10 cellular contexts compared by ENCODE assay signal in the genomic region with DNA sequence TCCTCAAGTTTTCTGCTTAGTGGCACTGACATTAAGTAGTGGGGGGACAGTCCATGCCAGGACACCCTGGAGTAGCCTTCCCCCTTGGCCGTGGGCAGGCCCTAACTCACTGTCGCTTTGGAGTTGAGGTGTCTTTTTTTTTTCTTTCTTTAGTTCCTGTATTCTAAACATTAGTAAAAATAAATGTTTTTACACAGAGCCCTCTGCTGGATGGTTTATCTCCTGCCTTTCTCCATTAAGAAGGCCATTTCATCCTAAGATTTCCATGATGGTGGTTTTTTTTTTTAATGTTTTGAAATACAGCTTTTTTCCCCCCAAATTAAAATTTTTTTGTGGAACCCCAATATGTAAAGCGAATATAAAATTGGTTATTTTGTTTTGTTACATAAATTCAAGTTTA.
DNase-seq lines count a peak whose midpoint lies in the region; ATAC-seq, FAIRE-seq and TF ChIP-seq lines count a peak whose summit lies in the region.
"Had no signal": no experiment of that assay in that cellular context is flagged by ENCODE, and none has a peak within 500 bp of the region (broad histone marks: within the 10 kb centered on the region; RNA-seq: fewer than 3 reads in every experiment).

No MANE protein-coding gene starts in this region.

- ATAC-seq in RWPE2 (ENCODE audit: low read depth) = no peak
- no peak for ATAC-seq in GM21390 (IDR thresholded peaks at IDR 0.05; ENCODE audit: unreplicated experiment)
- no peak for ATAC-seq in GM18505 (IDR thresholded peaks at IDR 0.05; ENCODE audit: unreplicated experiment)

- TF ChIP-seq CTCF in RWPE2 (IDR thresholded peaks at IDR 0.05; ENCODE audit: poor library complexity, severe bottlenecking) (peak; percentile 54), fibroblast of mammary gland (conservative IDR thresholded peaks at IDR 0.05; ENCODE audit: control insufficient read depth, insufficient read depth, low read depth, low read length) (peak; percentile 37)

- no peak overlapping the region for H3K4me3 ChIP-seq in RWPE2 (ENCODE audit: severe bottlenecking)
- no peak overlapping the region for H3K4me3 ChIP-seq in fibroblast of mammary gland (ENCODE audit: control insufficient read depth, low read depth, low read length)

- no peaks in the 10 kb centered on the region for H3K4me1 ChIP-seq in RWPE2 (ENCODE audit: insufficient read depth, poor library complexity, severe bottlenecking)

- FAIRE-seq in A204.1 (lab: Jason Lieb, UNC) = peak; percentile 87
- FAIRE-seq: HTR-8/SVneo had no signal

- POLR2A ChIA-PET in HEK293T (lab: Yijun Ruan, JAX) = interaction anchor here (1.9 to 5.7 kb wide), 3 partner anchors 19 to 91 kb away, joined by 7 to 46 read pairs (median 10); partner anchors contain the start of genes DPF2, NEAT1 and POLA2

- no peak overlapping the region for H3K27ac ChIP-seq in RWPE2 (ENCODE audit: poor library complexity, severe bottlenecking)

- TF ChIP-seq POLR2A in GM18505 (IDR thresholded peaks at IDR 0.05; ENCODE audit: borderline replicate concordance, extremely low read depth, insufficient read depth, insufficient read length) = no peak

- H3K9me3 ChIP-seq in RWPE2 (ENCODE audit: severe bottlenecking) = no peaks in the 10 kb centered on the region

- CTCF ChIA-PET in HEK293T (lab: Yijun Ruan, JAX) = interaction anchor here (0.6 to 1.0 kb wide), 6 partner anchors 38 to 1101 kb away, joined by 3 to 6 read pairs (median 3); partner anchors contain the start of gene CDC42EP2

- peaks cover 42% of the 10 kb centered on the region for H3K36me3 ChIP-seq in RWPE2 (ENCODE audit: low read depth)

- H3K27me3 ChIP-seq in RWPE2 (ENCODE audit: insufficient read depth, poor library complexity, severe bottlenecking) = peaks cover 3% of the 10 kb centered on the region

- DNase-seq in EL (peak; percentile 26), RWPE2 (ENCODE audit: low spot score) (no peak), fibroblast of mammary gland (ENCODE audit: low read depth) (peak; percentile 30), HEK293T (ENCODE audit: extremely low spot score) (no peak), D341Med (ENCODE audit: low spot score) (no peak)
- DNase-seq: anterior cingulate cortex had no signal

TF ChIP-seq in HEK293T, 16 proteins besides CTCF, POLR2A, EP300 and RAD21:
- TF ChIP-seq BHLHE40 (IDR thresholded peaks at IDR 0.05; ENCODE audit: borderline replicate concordance) (no peak), SP1 (IDR thresholded peaks at IDR 0.05) (no peak), TARDBP (IDR thresholded peaks at IDR 0.05) (no peak), CTBP1 (IDR thresholded peaks at IDR 0.05; ENCODE audit: borderline replicate concordance) (no peak), SUZ12 (IDR thresholded peaks at IDR 0.05) (no peak), FOXK2 (IDR thresholded peaks at IDR 0.05) (no peak), ARNT (IDR thresholded peaks at IDR 0.05) (no peak), ELF4 (IDR thresholded peaks at IDR 0.05) (no peak), L3MBTL2 (conservative IDR thresholded peaks at IDR 0.05) (no peak), LEF1 (IDR thresholded peaks at IDR 0.05; ENCODE audit: borderline replicate concordance) (no peak), ZNF384 (IDR thresholded peaks at IDR 0.05) (no peak), FOXM1 (IDR thresholded peaks at IDR 0.05; ENCODE audit: borderline replicate concordance) (no peak), FOXA1 (IDR thresholded peaks at IDR 0.05) (no peak), HDGF (IDR thresholded peaks at IDR 0.05; ENCODE audit: borderline replicate concordance) (no peak), NFRKB (IDR thresholded peaks at IDR 0.05) (no peak)
- TF ChIP-seq, protein P1, sequence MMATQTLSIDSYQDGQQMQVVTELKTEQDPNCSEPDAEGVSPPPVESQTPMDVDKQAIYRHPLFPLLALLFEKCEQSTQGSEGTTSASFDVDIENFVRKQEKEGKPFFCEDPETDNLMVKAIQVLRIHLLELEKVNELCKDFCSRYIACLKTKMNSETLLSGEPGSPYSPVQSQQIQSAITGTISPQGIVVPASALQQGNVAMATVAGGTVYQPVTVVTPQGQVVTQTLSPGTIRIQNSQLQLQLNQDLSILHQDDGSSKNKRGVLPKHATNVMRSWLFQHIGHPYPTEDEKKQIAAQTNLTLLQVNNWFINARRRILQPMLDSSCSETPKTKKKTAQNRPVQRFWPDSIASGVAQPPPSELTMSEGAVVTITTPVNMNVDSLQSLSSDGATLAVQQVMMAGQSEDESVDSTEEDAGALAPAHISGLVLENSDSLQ (IDR thresholded peaks at IDR 0.05) = no peak
TF ChIP-seq in HEK293T: peak in this region for 0.

Comparison
In these comparisons a context has a peak if more than half of its experiments do, and no peak if none do; other contexts are left out.
1. DNase-seq: peak in EL (single experiment) and fibroblast of mammary gland (single experiment); none in RWPE2 (single experiment), HEK293T (single experiment) and D341Med (single experiment).